In genomic region chr17:50916708-50917417, GRCh38 we compare ENCODE assay signal across 8 cellular contexts. TPM values are rescaled to one million over a fixed set of nuclear protein-coding genes. Genes with fewer than 3 reads are reported as not detected.
DNase-seq lines count a peak whose midpoint lies in the region; ATAC-seq and TF ChIP-seq lines count a peak whose summit lies in the region.

No MANE protein-coding gene starts in this region.

- H3K9ac ChIP-seq in BLaER1 = no peak overlapping the region; the same call in 1 of the 2 replicates
- peak overlapping the region in 1 of 2 donors; percentile 88 for H3K9ac ChIP-seq in colonic mucosa (ENCODE audit: low read depth in 2 of 2, low read length in 2 of 2)
- no peak overlapping the region for H3K9ac ChIP-seq in neuronal stem cell (ENCODE audit: low read depth, low read length, poor library complexity)

- H2BK5ac ChIP-seq in neuronal stem cell (ENCODE audit: low read length) = no peak overlapping the region

- H2BK12ac ChIP-seq in neuronal stem cell (ENCODE audit: low read length) = peak overlapping the region; percentile 33

- TF ChIP-seq CTCF in HEK293 (tag by site-specific recombination; IDR thresholded peaks at IDR 0.05) = no peak
- TF ChIP-seq CTCF in colonic mucosa (IDR thresholded peaks at IDR 0.05) = no peak

- no peak overlapping the region for H3K23ac ChIP-seq in neuronal stem cell (ENCODE audit: low read depth, low read length, poor library complexity)

- POLR2A ChIA-PET in HEK293 (lab: Yijun Ruan, JAX) = interaction anchor here (4.3 kb wide), 1 partner anchor 51 kb away, joined by 24 read pairs; the partner anchor contains the start of gene TOB1

- peak overlapping the region; percentile 65 for H2BK15ac ChIP-seq in neuronal stem cell (ENCODE audit: low read length)

- WGBS in neuronal stem cell (ENCODE audit: extremely low coverage in 2 of 2, insufficient read length in 2 of 2, insufficient replicate concordance in 1 of 2), 2 donors = no CpG with 5 or more reads among the region's 18 CpGs

- peak overlapping the region; percentile 82 for H2AFZ ChIP-seq in neuronal stem cell (ENCODE audit: low read length)

- H2AK5ac ChIP-seq in neuronal stem cell (ENCODE audit: low read depth, low read length) = no peak overlapping the region

- CTCF ChIA-PET in HEK293 (lab: Yijun Ruan, JAX) = interaction anchor here (0.8 to 1.2 kb wide), 2 partner anchors 61 to 67 kb away, joined by 3 to 4 read pairs; no protein-coding TSS in a partner anchor

- no peak overlapping the region for H4K8ac ChIP-seq in neuronal stem cell (ENCODE audit: low read depth, low read length)

- in situ Hi-C loops in G401 (cut with HindIII; ENCODE audit: low sequenced_read_pairs) = no loop called here

- intact Hi-C loops in colonic mucosa (cut with DNase I) = no loop called here

- peak overlapping the region; percentile 15 for H3K18ac ChIP-seq in neuronal stem cell (ENCODE audit: low read length)

- DNase-seq in colonic mucosa = no peak
- DNase-seq in neuronal stem cell (ENCODE audit: low spot score) = no peak
- DNase-seq in NAMALWA (ENCODE audit: low spot score) = no peak
- DNase-seq in G401 (ENCODE audit: low spot score) = no peak
- no peak for DNase-seq in foreskin melanocyte

- peak overlapping the region; percentile 87 for H3K4me2 ChIP-seq in BLaER1
- H3K4me2 ChIP-seq in neuronal stem cell (ENCODE audit: insufficient read depth, low read length, poor library complexity, severe bottlenecking) = no peak overlapping the region

- H3K9me3 ChIP-seq in BLaER1 (no peaks in the 10 kb centered on the region), HEK293 (ENCODE audit: control insufficient read depth, insufficient read depth, low read depth, low read length) (no peaks in the 10 kb centered on the region), colonic mucosa (no peaks in the 10 kb centered on the region), neuronal stem cell (replicated peaks in 1 of 2; ENCODE audit: control insufficient read depth in 2 of 2, insufficient read depth in 1 of 2, low read depth in 1 of 2, low read length in 2 of 2) (no peaks in the 10 kb centered on the region)

- no peaks in the 10 kb centered on the region for H4K20me1 ChIP-seq in BLaER1

- H3K36me3 ChIP-seq in BLaER1 (no peaks in the 10 kb centered on the region), HEK293 (ENCODE audit: control insufficient read depth in 2 of 2, insufficient read depth in 1 of 2, low read length in 2 of 2) (no peaks in the 10 kb centered on the region), colonic mucosa (no peaks in the 10 kb centered on the region), neuronal stem cell (replicated peaks in 1 of 2; ENCODE audit: control insufficient read depth in 2 of 2, insufficient read depth in 2 of 2, low read length in 2 of 2) (no peaks in the 10 kb centered on the region)

- H2BK120ac ChIP-seq in neuronal stem cell (ENCODE audit: low read depth, low read length) = no peak overlapping the region

- H3K4me3 ChIP-seq in BLaER1 (no peak overlapping the region), HEK293 (ENCODE audit: low read depth, low read length) (no peak overlapping the region), colonic mucosa (no peak overlapping the region), neuronal stem cell (ENCODE audit: low read length in 2 of 2) (no peak overlapping the region)

- H3K4me1 ChIP-seq in BLaER1 = peaks cover 59% of the 10 kb centered on the region
- H3K4me1 ChIP-seq in HEK293 (ENCODE audit: control insufficient read depth, insufficient read depth, low read length) = peaks cover 2% of the 10 kb centered on the region; the same call in 1 of the 2 replicates
- peaks cover 31% of the 10 kb centered on the region for H3K4me1 ChIP-seq in colonic mucosa
- H3K4me1 ChIP-seq in neuronal stem cell (ENCODE audit: control insufficient read depth in 2 of 2, insufficient read depth in 1 of 2, low read depth in 1 of 2, low read length in 2 of 2) = peaks cover 33 to 49% of the 10 kb centered on the region in 2 donors

- H3K79me1 ChIP-seq in neuronal stem cell (ENCODE audit: low read depth, low read length) = no peaks in the 10 kb centered on the region

- no peak overlapping the region for H3K4ac ChIP-seq in neuronal stem cell (ENCODE audit: low read length)

- H3K14ac ChIP-seq in neuronal stem cell (ENCODE audit: low read length) = no peak overlapping the region

- H3K27ac ChIP-seq in BLaER1 (0 out of 2 replicates have a peak overlapping the region, but pooled peaks have one; percentile 29), HEK293 (ENCODE audit: extremely low read depth, low read depth, low read length) (no peak overlapping the region), colonic mucosa (peak overlapping the region; percentile 13), neuronal stem cell (replicated peaks; ENCODE audit: low read length) (no peak overlapping the region)

- no peak for ATAC-seq in HG03457 (IDR thresholded peaks at IDR 0.05; ENCODE audit: unreplicated experiment)

- no peak overlapping the region for H4K91ac ChIP-seq in neuronal stem cell (ENCODE audit: low read depth, low read length, poor library complexity)

- H3K27me3 ChIP-seq in BLaER1 (no peaks in the 10 kb centered on the region), colonic mucosa (no peaks in the 10 kb centered on the region), neuronal stem cell (ENCODE audit: control insufficient read depth in 3 of 3, insufficient read depth in 3 of 3, low read depth in 1 of 3, low read length in 3 of 3) (peaks cover 0 to 4% (median 0%) of the 10 kb centered on the region in 3 experiments)

TF ChIP-seq in HEK293, 187 proteins besides CTCF, POLR2A, EP300 and RAD21:
- TF ChIP-seq ZNF654 (tag by site-specific recombination; IDR thresholded peaks at IDR 0.05; ENCODE audit: low read depth) = no peak
- 0 out of 2 replicates have a peak, but pooled peaks have one; percentile 41 for TF ChIP-seq ZIC2 (tag by site-specific recombination; IDR thresholded peaks at IDR 0.05)
TF ChIP-seq in HEK293: peak in this region for 1.

RNA-seq across cellular contexts. Expression of gene TOB1, which starts 50.7 kb away (rescaled TPM):
- total RNA-seq in colonic mucosa = 100 to 1,000 TPM; 116 to 169 TPM
- 44.9 TPM for polyA plus RNA-seq in neuronal stem cell (2013, experiment 1 of 2)
- polyA plus RNA-seq in neuronal stem cell (2013, experiment 2 of 2) = 45.0 TPM
- 18.5 and 26.4 TPM in 2 replicates for total RNA-seq in G401 (2014; rRNA removed; shearing (Covaris generic))

Comparison
In these comparisons a context has a peak if more than half of its experiments do, and no peak if none do; other contexts are left out.
1. H3K27ac ChIP-seq: peak in BLaER1 (single experiment) and colonic mucosa (single experiment); none in HEK293 (single experiment) and neuronal stem cell (single experiment).